In genomic region chr3:152754303-152754702, GRCh38 we compare ENCODE assay signal across 8 cellular contexts.
"Had no signal": no experiment of that assay in that cellular context is flagged by ENCODE, and none has a peak within 500 bp of the region (broad histone marks: within the 10 kb centered on the region; RNA-seq: fewer than 3 reads in every experiment).

No MANE protein-coding gene starts in this region.

- H3K9ac ChIP-seq: GM23248, KMS-11 had no signal

- FAIRE-seq: H54, HTR-8/SVneo had no signal

- H3K27ac ChIP-seq: GM23248, KMS-11 had no signal

- H3K4me2 ChIP-seq: KMS-11 had no signal

- H3K4me3 ChIP-seq: GM23248 had no signal

- H2AFZ ChIP-seq: GM23248 had no signal

- DNase-seq: GM23248, GOT3, H9, HCEC 1CT, Karpas-422 had no signal
